Comparison of ENCODE assay signal across 8 cellular contexts in the genomic region with DNA sequence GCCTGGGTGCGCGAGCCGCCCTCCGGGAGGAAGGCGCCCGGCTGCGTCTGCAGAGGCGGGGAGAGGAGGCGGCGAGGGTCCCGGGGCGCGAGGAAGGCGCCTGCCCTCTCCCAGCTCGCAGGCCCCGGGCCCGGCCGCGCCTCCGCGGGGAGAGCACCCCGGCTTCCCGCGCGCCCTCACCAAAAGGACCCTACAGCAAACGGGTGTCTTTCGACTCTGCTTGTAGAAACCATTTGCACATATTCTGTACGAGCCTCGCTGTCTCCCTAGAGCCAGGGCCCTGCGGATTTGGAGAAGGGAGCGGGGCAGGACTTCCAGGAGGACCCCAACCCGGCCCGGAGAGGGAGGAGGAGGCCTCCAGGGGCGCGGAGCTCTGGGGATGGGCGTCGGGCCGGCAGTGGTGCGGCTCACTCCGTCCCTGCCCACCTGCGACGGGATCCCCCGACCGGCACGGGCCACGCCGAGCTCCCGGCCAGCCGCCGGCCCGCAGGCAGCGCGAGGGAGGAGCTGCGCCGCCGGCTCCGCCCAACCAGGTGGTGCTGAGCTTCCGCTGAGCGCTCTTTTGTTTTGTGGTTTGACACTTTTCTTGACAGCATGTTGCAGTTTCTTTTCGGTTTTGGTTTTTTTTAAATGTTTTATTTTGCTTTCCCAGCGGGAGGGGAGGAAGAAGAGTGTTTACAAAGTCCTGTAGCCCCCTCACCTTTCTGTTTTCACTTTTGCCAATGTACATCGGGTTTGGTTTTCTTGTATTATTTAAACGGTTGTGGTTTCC.
DNase-seq lines count a peak whose midpoint lies in the region; ATAC-seq and TF ChIP-seq lines count a peak whose summit lies in the region.

No MANE protein-coding gene starts in this region.

- no peaks in the 10 kb centered on the region for H3K79me1 ChIP-seq in IMR-90 (ENCODE audit: low read depth in 1 of 2, low read length in 2 of 2)
- peaks cover 4% of the 10 kb centered on the region for H3K79me1 ChIP-seq in trophoblast cell (ENCODE audit: low read length)

- peak overlapping the region; percentile 89 for H3K4me3 ChIP-seq in CD4-positive, CD25-positive, alpha-beta regulatory T cell (ENCODE audit: low read depth, low read length)
- H3K4me3 ChIP-seq in IMR-90 (ENCODE audit: insufficient read depth, low read depth, low read length) (no peak overlapping the region), trophoblast cell (ENCODE audit: low read depth, low read length) (peak overlapping the region; percentile 69)

- peak in 2 of 3 donors; percentile 52 to 81 for DNase-seq in CD4-positive, CD25-positive, alpha-beta regulatory T cell
- DNase-seq in IMR-90 (no peak), erythroblast (lab: John Stamatoyannopoulos, UW) (peak; percentile 64 to 66), trophoblast cell (peak in 1 of 2 donors; percentile 43), Ammon's horn (ENCODE audit: low spot score) (no peak)
- DNase-seq in activated CD4-positive, alpha-beta T cell treated with anti-CD3 and anti-CD28 coated beads, Interleukin-2, amount 50 U/mL, for 1 hour = peak; percentile 19

- H3K4me1 Mint-ChIP-seq in CD4-positive, CD25-positive, alpha-beta regulatory T cell = peaks cover 10 to 48% (median 26%) of the 10 kb centered on the region in 4 donors

- dilution Hi-C loops in IMR-90 (cut with HindIII; ENCODE audit: low sequenced_read_pairs, unreplicated experiment) = no loop called here

- peak overlapping the region; percentile 92 to 99 (median 98) for H3K4me3 Mint-ChIP-seq in CD4-positive, CD25-positive, alpha-beta regulatory T cell

- peaks cover 3% of the 10 kb centered on the region; the same call in 1 of the 2 replicates for H3K9me1 ChIP-seq in IMR-90 (ENCODE audit: insufficient read depth, low read length)

- H2BK120ac ChIP-seq in IMR-90 (ENCODE audit: low read depth, low read length) (no peak overlapping the region), trophoblast cell (ENCODE audit: insufficient read depth, low read length, poor library complexity) (no peak overlapping the region)

- in situ Hi-C loops in IMR-90 (cut with MboI; ENCODE audit: low sequenced_read_pairs) = no loop called here

- intact Hi-C loops in IMR-90 (cut with micrococcal nuclease) = no loop called here

- no peak overlapping the region for H2AK9ac ChIP-seq in IMR-90 (replicated peaks; ENCODE audit: low read depth, low read length, poor library complexity)

- no peaks in the 10 kb centered on the region for H3K9me3 ChIP-seq in CD4-positive, CD25-positive, alpha-beta regulatory T cell (ENCODE audit: control insufficient read depth in 2 of 2, low read length in 2 of 2)
- H3K9me3 ChIP-seq in IMR-90 (ENCODE audit: control insufficient read depth, insufficient read depth, low read length) = no peaks in the 10 kb centered on the region
- H3K9me3 ChIP-seq in trophoblast cell (ENCODE audit: insufficient read depth, low read depth, low read length) = peaks cover 2% of the 10 kb centered on the region

- no peak overlapping the region for H2BK5ac ChIP-seq in IMR-90 (ENCODE audit: low read depth, low read length, poor library complexity, severe bottlenecking)
- no peak overlapping the region for H2BK5ac ChIP-seq in trophoblast cell (ENCODE audit: low read depth, low read length, poor library complexity)

- no peak overlapping the region for H2AK5ac ChIP-seq in IMR-90 (ENCODE audit: low read depth, low read length)
- no peak overlapping the region for H2AK5ac ChIP-seq in trophoblast cell (ENCODE audit: low read length)

- no TSS peak for BruUV-seq in IMR-90 (replicated peaks; lab: Mats Ljungman, UMichigan)

- H3K9me3 Mint-ChIP-seq in CD4-positive, CD25-positive, alpha-beta regulatory T cell = peaks cover 0 to 1% (median 0%) of the 10 kb centered on the region in 7 donors

- H4K12ac ChIP-seq in trophoblast cell (ENCODE audit: low read depth, low read length) = peak overlapping the region; percentile 70

- H4K5ac ChIP-seq in IMR-90 (ENCODE audit: low read depth, low read length) = no peak overlapping the region

- CTCF ChIA-PET in IMR-90 (lab: Yijun Ruan, JAX) = no interaction called here

- H2AFZ ChIP-seq in IMR-90 (replicated peaks; ENCODE audit: low read length, poor library complexity) (peak overlapping the region; percentile 76), trophoblast cell (ENCODE audit: insufficient read depth, low read length, poor library complexity) (peak overlapping the region; percentile 69)

- H3K56ac ChIP-seq in IMR-90 (ENCODE audit: extremely low read depth, insufficient read depth, low read length) = no peak overlapping the region

- H2BK15ac ChIP-seq in IMR-90 (ENCODE audit: low read depth, low read length) = no peak overlapping the region

- no peak overlapping the region for H3K4ac ChIP-seq in IMR-90 (ENCODE audit: low read depth, low read length)
- no peak overlapping the region for H3K4ac ChIP-seq in trophoblast cell (ENCODE audit: low read depth, low read length)

- H3K27ac Mint-ChIP-seq in CD4-positive, CD25-positive, alpha-beta regulatory T cell = peak overlapping the region; percentile 92 to 94 (median 92)

- no peaks in the 10 kb centered on the region for H4K20me1 ChIP-seq in IMR-90 (ENCODE audit: insufficient read depth, low read length)

- no peak overlapping the region for H3K9ac ChIP-seq in IMR-90 (ENCODE audit: low read depth, low read length)
- no peak overlapping the region for H3K9ac ChIP-seq in trophoblast cell (ENCODE audit: low read length)

- peaks cover 16% of the 10 kb centered on the region for H3K27me3 Mint-ChIP-seq in CD4-positive, CD25-positive, alpha-beta regulatory T cell

- peak; percentile 65 to 71 for ATAC-seq in CD4-positive, CD25-positive, alpha-beta regulatory T cell (ENCODE audit: low read depth in 2 of 2)
- ATAC-seq in GM19395 (IDR thresholded peaks at IDR 0.05; ENCODE audit: unreplicated experiment) = peak; percentile 78
- no peak for ATAC-seq in IMR-90 (ENCODE audit: low read depth)
- no peak for ATAC-seq in HG02588 (IDR thresholded peaks at IDR 0.05; ENCODE audit: unreplicated experiment)

- H2BK12ac ChIP-seq in trophoblast cell (ENCODE audit: low read length) = no peak overlapping the region

- no peaks in the 10 kb centered on the region for H3K36me3 Mint-ChIP-seq in CD4-positive, CD25-positive, alpha-beta regulatory T cell

- H3K23ac ChIP-seq in IMR-90 (ENCODE audit: low read depth, low read length) (no peak overlapping the region), trophoblast cell (ENCODE audit: low read length) (no peak overlapping the region)

- WGBS in IMR-90 (ENCODE audit: extremely low coverage in 2 of 2, insufficient read length in 1 of 2), 2 experiments = 24% methylated on average over 34 of the region's 63 CpGs; no CpG with 5 or more reads in 1 of the 2 experiments
- no CpG with 5 or more reads among the region's 63 CpGs for WGBS in trophoblast cell (ENCODE audit: extremely low coverage, insufficient coverage, insufficient read length)

- H3K4me2 ChIP-seq in IMR-90 (ENCODE audit: low read depth, low read length) (no peak overlapping the region; the same call in 1 of the 2 replicates), trophoblast cell (ENCODE audit: low read length) (peak overlapping the region; percentile 81)

- TF ChIP-seq POLR2A in IMR-90 (IDR thresholded peaks at IDR 0.05; ENCODE audit: low read depth, low read length) (no peak), erythroblast (IDR thresholded peaks at IDR 0.05; ENCODE audit: low read length) (peak; percentile 81)

- peaks cover 2% of the 10 kb centered on the region for H3K79me2 ChIP-seq in trophoblast cell (ENCODE audit: control insufficient read depth, insufficient read depth, low read length, poor library complexity)

- H3K14ac ChIP-seq in IMR-90 (replicated peaks; ENCODE audit: low read depth, low read length) = no peak overlapping the region
- peak overlapping the region; percentile 74 for H3K14ac ChIP-seq in trophoblast cell (ENCODE audit: low read length)

- peaks cover 33% of the 10 kb centered on the region for H3K4me1 ChIP-seq in CD4-positive, CD25-positive, alpha-beta regulatory T cell (ENCODE audit: control insufficient read depth, insufficient read depth, low read length, poor library complexity, severe bottlenecking)
- H3K4me1 ChIP-seq in IMR-90 (ENCODE audit: control insufficient read depth, insufficient read depth, low read length) = no peaks in the 10 kb centered on the region
- peaks cover 0 to 2% of the 10 kb centered on the region in 2 experiments for H3K4me1 ChIP-seq in trophoblast cell (ENCODE audit: control insufficient read depth in 1 of 2, insufficient read depth in 2 of 2, low read length in 2 of 2)

- H4K8ac ChIP-seq in IMR-90 (ENCODE audit: low read depth in 2 of 2, low read length in 2 of 2) (no peak overlapping the region), trophoblast cell (ENCODE audit: low read depth, low read length) (peak overlapping the region; percentile 81)

- no peak overlapping the region for H2BK20ac ChIP-seq in IMR-90 (ENCODE audit: low read depth, low read length)

- peak overlapping the region; percentile 70 for H3K27ac ChIP-seq in CD4-positive, CD25-positive, alpha-beta regulatory T cell (ENCODE audit: insufficient read depth, low read length, poor library complexity, severe bottlenecking)
- H3K27ac ChIP-seq in IMR-90 (ENCODE audit: insufficient read depth, low read length) = no peak overlapping the region
- no peak overlapping the region for H3K27ac ChIP-seq in trophoblast cell (ENCODE audit: low read depth, low read length)

- H3K18ac ChIP-seq in IMR-90 (ENCODE audit: low read depth, low read length) (no peak overlapping the region), trophoblast cell (ENCODE audit: low read length) (peak overlapping the region; percentile 49)

- POLR2A ChIA-PET in IMR-90 (lab: Charles Lee; ENCODE audit: unreplicated experiment) = no interaction called here

- H4K91ac ChIP-seq in IMR-90 (ENCODE audit: insufficient read depth, low read depth, low read length) (no peak overlapping the region), trophoblast cell (ENCODE audit: low read depth, low read length) (peak overlapping the region; percentile 79)

- no peak for TF ChIP-seq RAD21 in IMR-90 (IDR thresholded peaks at IDR 0.05; ENCODE audit: low read length)

- H3K36me3 ChIP-seq in CD4-positive, CD25-positive, alpha-beta regulatory T cell (ENCODE audit: control insufficient read depth, insufficient read depth, low read length) = no peaks in the 10 kb centered on the region
- H3K36me3 ChIP-seq in IMR-90 (ENCODE audit: control insufficient read depth, insufficient read depth, low read length) (peaks cover 14% of the 10 kb centered on the region), trophoblast cell (ENCODE audit: control insufficient read depth in 1 of 2, insufficient read depth in 2 of 2, low read length in 2 of 2) (peaks cover 0 to 6% of the 10 kb centered on the region in 2 experiments)

- peaks cover 8% of the 10 kb centered on the region for H3K27me3 ChIP-seq in CD4-positive, CD25-positive, alpha-beta regulatory T cell (ENCODE audit: control insufficient read depth, insufficient read depth, low read length)
- H3K27me3 ChIP-seq in IMR-90 (ENCODE audit: control insufficient read depth, insufficient read depth, low read length) (peaks cover 8% of the 10 kb centered on the region), trophoblast cell (ENCODE audit: insufficient read depth, low read length) (no peaks in the 10 kb centered on the region)

- no peak for TF ChIP-seq CTCF in IMR-90 (conservative IDR thresholded peaks at IDR 0.05; ENCODE audit: low read depth, low read length)

TF ChIP-seq in IMR-90, 13 proteins besides CTCF, POLR2A, EP300 and RAD21 (continues in another document):
- no peak for TF ChIP-seq RCOR1 (IDR thresholded peaks at IDR 0.05; ENCODE audit: insufficient replicate concordance, low read length)
- no peak for TF ChIP-seq RFX5 (IDR thresholded peaks at IDR 0.05; ENCODE audit: low read depth, low read length)

Comparison
In these comparisons a context has a peak if more than half of its experiments do, and no peak if none do; other contexts are left out.
1. ATAC-seq: peak in CD4-positive, CD25-positive, alpha-beta regulatory T cell (2 of 2) and GM19395 (single experiment); none in IMR-90 (single experiment) and HG02588 (single experiment).
2. DNase-seq: peak in CD4-positive, CD25-positive, alpha-beta regulatory T cell (2 of 3), activated CD4-positive, alpha-beta T cell treated with anti-CD3 and anti-CD28 coated beads, Interleukin-2, amount 50 U/mL, for 1 hour (single experiment) and erythroblast (2 of 2); none in IMR-90 (single experiment) and Ammon's horn (single experiment).